ENCODE assay signal across 10 cellular contexts in genomic region chr6:70225052-70225451, GRCh38.
"Had no signal": no experiment of that assay in that cellular context is flagged by ENCODE, and none has a peak within 500 bp of the region (broad histone marks: within the 10 kb centered on the region; RNA-seq: fewer than 3 reads in every experiment).

No MANE protein-coding gene starts in this region.

- H3K9me3 ChIP-seq: stomach, thyroid gland had no signal

- H3K27ac ChIP-seq: brain microvascular endothelial cell, stomach, thyroid gland had no signal

- H3K36me3 Mint-ChIP-seq: activated CD4-positive, alpha-beta memory T cell treated with anti-CD3 and anti-CD28 coated beads for 36 hours; activated naive CD8-positive, alpha-beta T cell; memory B cell had no signal

- DNase-seq: activated CD4-positive, alpha-beta memory T cell treated with anti-CD3 and anti-CD28 coated beads for 36 hours; activated effector memory CD4-positive, alpha-beta T cell treated with anti-CD3 and anti-CD28 coated beads, Interleukin-2, amount 50 U/mL, for 16 hours; activated T-cell treated with anti-CD3 and anti-CD28 coated beads, Interleukin-2, amount 50 U/mL, for 4 hours; brain microvascular endothelial cell; stomach; T-helper 9 cell; thyroid gland had no signal

- H3K9me3 Mint-ChIP-seq: activated CD4-positive, alpha-beta memory T cell treated with anti-CD3 and anti-CD28 coated beads for 36 hours; activated T-cell treated with anti-CD3 and anti-CD28 coated beads, Interleukin-2, amount 50 U/mL, for 4 hours; memory B cell; nephron had no signal

- H3K27ac Mint-ChIP-seq: activated CD4-positive, alpha-beta memory T cell treated with anti-CD3 and anti-CD28 coated beads for 36 hours; activated naive CD8-positive, alpha-beta T cell; memory B cell; nephron had no signal

- H3K27me3 ChIP-seq: brain microvascular endothelial cell, stomach, thyroid gland had no signal

- ATAC-seq: activated T-cell treated with anti-CD3 and anti-CD28 coated beads, Interleukin-2, amount 50 U/mL, for 4 hours had no signal

- H3K4me1 ChIP-seq: thyroid gland had no signal

- H3K4me3 Mint-ChIP-seq: activated CD4-positive, alpha-beta memory T cell treated with anti-CD3 and anti-CD28 coated beads for 36 hours; activated naive CD8-positive, alpha-beta T cell; activated T-cell treated with anti-CD3 and anti-CD28 coated beads, Interleukin-2, amount 50 U/mL, for 4 hours; memory B cell; nephron had no signal
